ENCODE assay signal across 8 cellular contexts in genomic region chr3:112437146-112438022, GRCh38.
DNase-seq lines count a peak whose midpoint lies in the region; ATAC-seq, FAIRE-seq and TF ChIP-seq lines count a peak whose summit lies in the region.

No MANE protein-coding gene starts in this region.

- TF ChIP-seq CTCF in OCI-LY3 (IDR thresholded peaks at IDR 0.05; ENCODE audit: low read depth, low read length) (peak; percentile 65), chondrocyte (IDR thresholded peaks at IDR 0.05) (peak; percentile 61), osteoblast (IDR thresholded peaks at IDR 0.05; ENCODE audit: extremely low read depth, low read depth, low read length) (peak; percentile 58), lower leg skin (IDR thresholded peaks at IDR 0.05) (no peak), omental fat pad (IDR thresholded peaks at IDR 0.05) (no peak)

- H4K20me1 ChIP-seq in OCI-LY3 (ENCODE audit: insufficient read depth, low read length) = no peaks in the 10 kb centered on the region
- H4K20me1 ChIP-seq in osteoblast (ENCODE audit: insufficient read depth, low read length) = no peaks in the 10 kb centered on the region

- H3K27ac ChIP-seq in OCI-LY3 (ENCODE audit: low read length) (no peak overlapping the region), osteoblast (ENCODE audit: low read depth, low read length) (no peak overlapping the region)

- no peak overlapping the region for H3K4me3 Mint-ChIP-seq in chondrocyte (ENCODE audit: unreplicated experiment)

- FAIRE-seq in HTR-8/SVneo (lab: Jason Lieb, UNC) = no peak

- ATAC-seq in GM21360 (IDR thresholded peaks at IDR 0.05; ENCODE audit: unreplicated experiment) (peak; percentile 62), omental fat pad (ENCODE audit: low FRiP score) (no peak)

- peaks cover 30% of the 10 kb centered on the region for H3K9me3 Mint-ChIP-seq in chondrocyte (ENCODE audit: low read depth)

- H3K9me3 ChIP-seq in OCI-LY3 (ENCODE audit: insufficient read depth, low read length) (no peaks in the 10 kb centered on the region), osteoblast (ENCODE audit: low read depth, low read length) (no peaks in the 10 kb centered on the region)

- H3K4me1 ChIP-seq in OCI-LY3 (ENCODE audit: low read length) = peaks cover 5% of the 10 kb centered on the region; the same call in 1 of the 2 replicates
- H3K4me1 ChIP-seq in osteoblast (ENCODE audit: insufficient read depth, low read length) = no peaks in the 10 kb centered on the region

- peaks cover 6% of the 10 kb centered on the region for H3K36me3 Mint-ChIP-seq in chondrocyte (ENCODE audit: low read depth)

- intact Hi-C loops in lower leg skin (cut with DNase I; ENCODE audit: low total_unique reads) = no loop called here

- H3K9ac ChIP-seq in OCI-LY3 (ENCODE audit: low read length) = no peak overlapping the region; the same call in 1 of the 2 replicates

- H3K27me3 ChIP-seq in OCI-LY3 (ENCODE audit: low read depth, low read length) (no peaks in the 10 kb centered on the region), osteoblast (ENCODE audit: insufficient read depth, low read length) (peaks cover 8% of the 10 kb centered on the region)

- H3K36me3 ChIP-seq in OCI-LY3 (replicated peaks; ENCODE audit: low read depth, low read length) (no peaks in the 10 kb centered on the region), osteoblast (ENCODE audit: insufficient read depth, low read length) (no peaks in the 10 kb centered on the region)

- no peak for TF ChIP-seq POLR2A in lower leg skin (IDR thresholded peaks at IDR 0.05)

- H3K79me2 ChIP-seq in OCI-LY3 (ENCODE audit: low read length) (no peaks in the 10 kb centered on the region), osteoblast (ENCODE audit: insufficient read depth, low read length) (no peaks in the 10 kb centered on the region)

- H3K27me3 Mint-ChIP-seq in chondrocyte (ENCODE audit: low read depth) = no peaks in the 10 kb centered on the region

- peak overlapping the region; percentile 32 for H3K4me2 ChIP-seq in OCI-LY3 (ENCODE audit: low read length)
- H3K4me2 ChIP-seq in osteoblast (ENCODE audit: insufficient read depth, low read length) = no peak overlapping the region

- DNase-seq in COR-L47 (lab: John Stamatoyannopoulos, UW) (peak; percentile 2), chondrocyte (ENCODE audit: low spot score) (peak; percentile 57), osteoblast (ENCODE audit: insufficient read length, low spot score, missing footprints) (peak; percentile 42), lower leg skin (ENCODE audit: low spot score in 2 of 2) (no peak), HTR-8/SVneo (ENCODE audit: insufficient read length, low spot score) (no peak), omental fat pad (ENCODE audit: low spot score) (no peak)

- no peaks in the 10 kb centered on the region for H3K4me1 Mint-ChIP-seq in chondrocyte (ENCODE audit: low read depth)

- H2AFZ ChIP-seq in OCI-LY3 (ENCODE audit: low read depth, low read length) (peak overlapping the region; percentile 87), osteoblast (ENCODE audit: low read length) (no peak overlapping the region)

- WGBS in lower leg skin, 2 donors = 92 to 94% methylated on average over 6 of the region's 6 CpGs

- H3K4me3 ChIP-seq in OCI-LY3 (ENCODE audit: low read length) (peak overlapping the region; percentile 13), osteoblast (ENCODE audit: insufficient read depth, low read length) (no peak overlapping the region), lower leg skin (ENCODE audit: low read depth, poor library complexity, severe bottlenecking) (no peak overlapping the region)

- no peak overlapping the region for H3K27ac Mint-ChIP-seq in chondrocyte (ENCODE audit: unreplicated experiment)

Comparison
In these comparisons a context has a peak if more than half of its experiments do, and no peak if none do; other contexts are left out.
1. DNase-seq: peak in COR-L47 (single experiment), chondrocyte (single experiment) and osteoblast (single experiment); none in lower leg skin (0 of 2), HTR-8/SVneo (single experiment) and omental fat pad (single experiment).
2. CTCF ChIP-seq: peak in OCI-LY3 (single experiment), chondrocyte (single experiment) and osteoblast (single experiment); none in lower leg skin (0 of 3) and omental fat pad (0 of 3).